8 cellular contexts compared by ENCODE assay signal in genomic region chr7:99409192-99409572, GRCh38. TPM values are rescaled to one million over a fixed set of nuclear protein-coding genes. Genes with fewer than 3 reads are reported as not detected.
A peak's percentile ranks its signal among the peaks of the same experiment; 100 is the strongest.
DNase-seq lines count a peak whose midpoint lies in the region; ATAC-seq, FAIRE-seq and TF ChIP-seq lines count a peak whose summit lies in the region.

No MANE protein-coding gene starts in this region.

- peaks cover 0 to 59% (median 35%) of the 10 kb centered on the region in 9 donors for H3K36me3 ChIP-seq in heart right ventricle
- peaks cover 4% of the 10 kb centered on the region; the same call in 1 of the 2 replicates for H3K36me3 ChIP-seq in MM.1S (replicated peaks; ENCODE audit: insufficient read depth, low read length)
- H3K36me3 ChIP-seq in bronchial epithelial cell (ENCODE audit: control insufficient read depth, insufficient read depth, low read length): peaks cover 16% of the 10 kb centered on the region

- H3K9me3 ChIP-seq in heart right ventricle: no peaks in the 10 kb centered on the region
- H3K9me3 ChIP-seq in MM.1S (replicated peaks; ENCODE audit: insufficient read depth, low read length): no peaks in the 10 kb centered on the region
- H3K9me3 ChIP-seq in mononuclear cell (ENCODE audit: low read depth, low read length): no peaks in the 10 kb centered on the region

- no peaks in the 10 kb centered on the region for H3K9me2 ChIP-seq in MM.1S (replicated peaks; ENCODE audit: insufficient read depth, low read length)

- no peak for DNase-seq in heart right ventricle
- DNase-seq in Right ventricle myocardium inferior (ENCODE audit: missing footprints): no peak
- no peak for DNase-seq in MM.1S
- no peak for DNase-seq in bronchial epithelial cell (ENCODE audit: low read depth)
- DNase-seq in mucosa of gallbladder (ENCODE audit: low spot score): no peak
- no peak for DNase-seq in NCI-H128 (lab: John Stamatoyannopoulos, UW; ENCODE audit: unreplicated experiment)

- intact Hi-C loops in heart right ventricle (cut with DNase I): loop anchor here in 3 of 10 donors (2.0 to 5.0 kb wide), 3 partner anchors 34 to 93 kb away; partner anchors contain the start of genes ARPC1B (in 2 of the 3), ZKSCAN5 (in 1 of the 3) and ZNF394 (in 1 of the 3)
- intact Hi-C loops in Right ventricle myocardium inferior (cut with DNase I): loop anchor here (5.0 kb wide), 1 partner anchor 82 kb away; the partner anchor contains the start of gene ARPC1A

- no peaks in the 10 kb centered on the region; the same call in 1 of the 2 replicates for H4K20me1 ChIP-seq in MM.1S (ENCODE audit: insufficient read depth, low read length)

- H3K4me3 ChIP-seq in heart right ventricle (peak overlapping the region; percentile 72 to 100 (median 90)), MM.1S (ENCODE audit: low read length) (peak overlapping the region; percentile 94), bronchial epithelial cell (ENCODE audit: low read depth, low read length) (peak overlapping the region; percentile 84), mononuclear cell (ENCODE audit: low read length) (peak overlapping the region; percentile 87)

- no peaks in the 10 kb centered on the region for H3K27me3 ChIP-seq in heart right ventricle
- H3K27me3 ChIP-seq in MM.1S (replicated peaks; ENCODE audit: insufficient read depth, low read length): no peaks in the 10 kb centered on the region
- no peaks in the 10 kb centered on the region for H3K27me3 ChIP-seq in bronchial epithelial cell (ENCODE audit: control insufficient read depth, insufficient read depth, low read length)
- no peaks in the 10 kb centered on the region for H3K27me3 ChIP-seq in mononuclear cell (ENCODE audit: insufficient read depth, low read length)

- no peak for FAIRE-seq in bronchial epithelial cell (lab: Jason Lieb, UNC)

- TF ChIP-seq CTCF in heart right ventricle (IDR thresholded peaks at IDR 0.05): no peak
- TF ChIP-seq CTCF in MM.1S (IDR thresholded peaks at IDR 0.05; ENCODE audit: low read length): no peak
- TF ChIP-seq CTCF in bronchial epithelial cell (IDR thresholded peaks at IDR 0.05; ENCODE audit: insufficient read depth, low read length, severe bottlenecking): no peak

- peak overlapping the region; percentile 96 to 99 (median 97) for H3K27ac ChIP-seq in heart right ventricle
- H3K27ac ChIP-seq in MM.1S (ENCODE audit: low read length): peak overlapping the region; percentile 88; the same call in 1 of the 2 replicates

- H3K79me2 ChIP-seq in MM.1S (ENCODE audit: low read length): peaks cover 88% of the 10 kb centered on the region

- ATAC-seq in heart right ventricle (peak in 1 of 8 donors; percentile 2), Right ventricle myocardium inferior (no peak), esophagus mucosa (no peak)

- 0 out of 2 replicates have a peak, but pooled peaks cover 4% of the 10 kb centered on the region for H3F3A ChIP-seq in MM.1S (ENCODE audit: insufficient read depth, low read length)

- peak overlapping the region; percentile 83 for H2AFZ ChIP-seq in MM.1S (ENCODE audit: low read length)

- H3K4me1 ChIP-seq in heart right ventricle: peaks cover 17 to 53% (median 40%) of the 10 kb centered on the region in 9 donors
- H3K4me1 ChIP-seq in MM.1S (ENCODE audit: low read length): peaks cover 11% of the 10 kb centered on the region
- H3K4me1 ChIP-seq in mononuclear cell (ENCODE audit: insufficient read depth, low read length): peaks cover 31% of the 10 kb centered on the region

- 0% methylated on average over 18 of the region's 18 CpGs for WGBS in heart right ventricle, 2 donors

- peak overlapping the region; percentile 92 for H3K9ac ChIP-seq in MM.1S (ENCODE audit: low read length)

- H3K4me2 ChIP-seq in MM.1S (ENCODE audit: low read depth, low read length): peak overlapping the region; percentile 91

RNA-seq across cellular contexts. Expression of gene BUD31, which starts 0.4 kb away (rescaled TPM):
- total RNA-seq in heart right ventricle (10 to 100 TPM; 28.3 to 59.7 (median 40.9) TPM), Right ventricle myocardium inferior (38.1 TPM), bronchial epithelial cell (121 and 232 TPM in 2 replicates), mononuclear cell (99.0 TPM), esophagus mucosa (98.9 TPM), mucosa of gallbladder (77.8 TPM)
- 100 to 1,000 TPM in 1 of 2 donors, 10 to 100 TPM in 1; 81.7 to 116 TPM for polyA plus RNA-seq in heart right ventricle

RNA-seq across cellular contexts. Expression of gene PDAP1, which starts 0.8 kb away (rescaled TPM):
- total RNA-seq in heart right ventricle (100 to 1,000 TPM in 3 of 10 donors, 10 to 100 TPM in 7; 89.7 to 130 (median 97.6) TPM), Right ventricle myocardium inferior (107 TPM), bronchial epithelial cell (38.2 and 45.1 TPM in 2 replicates), mononuclear cell (29.6 TPM), esophagus mucosa (94.4 TPM), mucosa of gallbladder (83.7 TPM)
- polyA plus RNA-seq in heart right ventricle: 100 to 1,000 TPM in 1 of 2 donors, 10 to 100 TPM in 1; 71.4 to 312 TPM

RNA-seq across cellular contexts. Expression of gene PTCD1, which starts 29.4 kb away (rescaled TPM):
- total RNA-seq in heart right ventricle (1 to 10 TPM; 2.7 to 4.8 (median 3.1) TPM), Right ventricle myocardium inferior (3.6 TPM), bronchial epithelial cell (10.6 and 11.3 TPM in 2 replicates), mononuclear cell (3.1 TPM), esophagus mucosa (4.0 TPM), mucosa of gallbladder (4.9 TPM)
- polyA plus RNA-seq in heart right ventricle: 1 to 10 TPM; 2.4 to 3.2 TPM

RNA-seq across cellular contexts. Expression of gene CPSF4, which starts 29.6 kb away (rescaled TPM):
- total RNA-seq in heart right ventricle: 10 to 100 TPM; 12.6 to 21.7 (median 15.7) TPM
- polyA plus RNA-seq in heart right ventricle: 10 to 100 TPM; 19.7 to 20.7 TPM
- 18.9 TPM for total RNA-seq in Right ventricle myocardium inferior
- total RNA-seq in bronchial epithelial cell: 48.3 and 54.5 TPM in 2 replicates
- total RNA-seq in mononuclear cell: 17.4 TPM
- total RNA-seq in esophagus mucosa: 23.8 TPM
- 29.0 TPM for total RNA-seq in mucosa of gallbladder

RNA-seq across cellular contexts. Expression of gene ARPC1B, which starts 34.7 kb away (rescaled TPM):
- 10 to 100 TPM; 16.2 to 92.0 (median 19.0) TPM for total RNA-seq in heart right ventricle
- polyA plus RNA-seq in heart right ventricle: 100 to 1,000 TPM in 1 of 2 donors, 10 to 100 TPM in 1; 35.4 to 161 TPM
- 51.1 TPM for total RNA-seq in Right ventricle myocardium inferior
- total RNA-seq in bronchial epithelial cell: 336 and 569 TPM in 2 replicates
- total RNA-seq in mononuclear cell: 282 TPM
- total RNA-seq in esophagus mucosa: 53.0 TPM
- 123 TPM for total RNA-seq in mucosa of gallbladder
